Comparison of ENCODE assay signal across 11 cellular contexts in genomic region chr9:93117924-93118862, GRCh38. TPM values are rescaled to one million over a fixed set of nuclear protein-coding genes. Genes with fewer than 3 reads are reported as not detected.
A peak's percentile ranks its signal among the peaks of the same experiment; 100 is the strongest.
DNase-seq lines count a peak whose midpoint lies in the region; ATAC-seq and TF ChIP-seq lines count a peak whose summit lies in the region.
"Had no signal": no experiment of that assay in that cellular context is flagged by ENCODE, and none has a peak within 500 bp of the region (broad histone marks: within the 10 kb centered on the region; RNA-seq: fewer than 3 reads in every experiment).

No MANE protein-coding gene starts in this region.

- intact Hi-C loops in sciatic nerve (cut with DNase I): loop anchor here (10.0 kb wide), 1 partner anchor 187 kb away; no protein-coding TSS in a partner anchor

- TF ChIP-seq CTCF in Peyer's patch (IDR thresholded peaks at IDR 0.05) (no peak), foreskin keratinocyte (conservative IDR thresholded peaks at IDR 0.05) (no peak)

- H3K36me3 Mint-ChIP-seq in T-helper 1 cell treated with Interleukin-12 subunit alpha and Interleukin-12 subunit beta and Interleukin-4 antibody, amounts not matched to agents 30 μg/mL and 1 μg/mL, for 36 hours (ENCODE audit: low read depth): peaks cover 11% of the 10 kb centered on the region

- no peak for TF ChIP-seq POLR2A in Peyer's patch (IDR thresholded peaks at IDR 0.05)

- H3K4me3 Mint-ChIP-seq in T-helper 1 cell treated with Interleukin-12 subunit alpha and Interleukin-12 subunit beta and Interleukin-4 antibody, amounts not matched to agents 30 μg/mL and 1 μg/mL, for 36 hours: no peak overlapping the region
- H3K4me3 Mint-ChIP-seq: H9 had no signal

- no peak overlapping the region for H3K4me3 ChIP-seq in Peyer's patch

- H3K36me3 ChIP-seq in Peyer's patch: peaks cover 0 to 32% (median 0%) of the 10 kb centered on the region in 3 donors

- no peaks in the 10 kb centered on the region for H3K27me3 Mint-ChIP-seq in T-helper 1 cell treated with Interleukin-12 subunit alpha and Interleukin-12 subunit beta and Interleukin-4 antibody, amounts not matched to agents 30 μg/mL and 1 μg/mL, for 36 hours (ENCODE audit: low read depth)

- H3K27me3 ChIP-seq in Peyer's patch (no peaks in the 10 kb centered on the region), foreskin keratinocyte (no peaks in the 10 kb centered on the region)

- DNase-seq in T-helper 1 cell: no peak
- DNase-seq in Peyer's patch: peak in 2 of 3 donors; percentile 40 to 43
- DNase-seq in islet precursor cell: peak; percentile 36
- DNase-seq in sciatic nerve (ENCODE audit: low spot score): peak; percentile 45
- no peak for DNase-seq in foreskin keratinocyte
- DNase-seq in A172 (ENCODE audit: low spot score): no peak
- no peak for DNase-seq in NCI-H2029 (lab: John Stamatoyannopoulos, UW)
- DNase-seq: activated CD4-positive, alpha-beta T cell treated with anti-CD3 and anti-CD28 coated beads for 48 hours; H9 had no signal

- H3K9me3 Mint-ChIP-seq in T-helper 1 cell treated with Interleukin-12 subunit alpha and Interleukin-12 subunit beta and Interleukin-4 antibody, amounts not matched to agents 30 μg/mL and 1 μg/mL, for 36 hours: no peaks in the 10 kb centered on the region
- H3K9me3 Mint-ChIP-seq: H9 had no signal

- ATAC-seq in sciatic nerve (no peak), foreskin keratinocyte (no peak)

- H3K9me3 ChIP-seq in Peyer's patch: no peaks in the 10 kb centered on the region

- H3K4me1 ChIP-seq in Peyer's patch: peaks cover 0 to 21% (median 5%) of the 10 kb centered on the region in 4 donors
- H3K4me1 ChIP-seq in foreskin keratinocyte: no peaks in the 10 kb centered on the region

- peak overlapping the region; percentile 67 for H3K27ac Mint-ChIP-seq in T-helper 1 cell treated with Interleukin-12 subunit alpha and Interleukin-12 subunit beta and Interleukin-4 antibody, amounts not matched to agents 30 μg/mL and 1 μg/mL, for 36 hours
- H3K27ac Mint-ChIP-seq: H9 had no signal

- peaks cover 18% of the 10 kb centered on the region for H3K4me1 Mint-ChIP-seq in T-helper 1 cell treated with Interleukin-12 subunit alpha and Interleukin-12 subunit beta and Interleukin-4 antibody, amounts not matched to agents 30 μg/mL and 1 μg/mL, for 36 hours (ENCODE audit: low read depth)

- H3K27ac ChIP-seq in Peyer's patch (peak overlapping the region in 1 of 4 donors; percentile 9), foreskin keratinocyte (no peak overlapping the region)
- H3K27ac ChIP-seq: 22Rv1 had no signal

RNA-seq across cellular contexts. Expression of gene NINJ1, which starts 15.9 kb away (rescaled TPM):
- total RNA-seq in Peyer's patch (10 to 100 TPM; 47.0 to 56.8 (median 54.5) TPM), sciatic nerve (53.5 TPM), foreskin keratinocyte (15.8 and 17.7 TPM in 2 replicates)
- polyA plus RNA-seq in foreskin keratinocyte: 24.6 and 29.8 TPM in 2 replicates
- 64.2 and 68.2 TPM in 2 replicates for total RNA-seq in A172 (2014; rRNA removed; shearing (Covaris generic))

RNA-seq across cellular contexts. Expression of gene CARD19, which starts 22.2 kb away (rescaled TPM):
- 10 to 100 TPM; 34.7 to 74.4 (median 58.9) TPM for total RNA-seq in Peyer's patch
- 36.6 TPM for total RNA-seq in sciatic nerve
- 31.1 TPM in 2 replicates for total RNA-seq in foreskin keratinocyte
- polyA plus RNA-seq in foreskin keratinocyte: 46.3 and 47.5 TPM in 2 replicates
- total RNA-seq in A172 (2014; rRNA removed; shearing (Covaris generic)): 51.7 and 74.8 TPM in 2 replicates

RNA-seq across cellular contexts. Expression of gene SUSD3, which starts 59.7 kb away (rescaled TPM):
- 10 to 100 TPM in 1 of 4 donors, 1 to 10 TPM in 3; 5.5 to 21.5 (median 7.9) TPM for total RNA-seq in Peyer's patch
- total RNA-seq in sciatic nerve: 6.6 TPM
- 0.11 and 0.44 TPM in 2 replicates for total RNA-seq in foreskin keratinocyte
- polyA plus RNA-seq in foreskin keratinocyte: 0.18 and 0.24 TPM in 2 replicates
- total RNA-seq in A172 (2014; rRNA removed; shearing (Covaris generic)): not detected in 2 replicates

Comparison
In these comparisons a context has a peak if more than half of its experiments do, and no peak if none do; other contexts are left out.
1. DNase-seq: peak in Peyer's patch (2 of 3), islet precursor cell (single experiment) and sciatic nerve (single experiment); none in T-helper 1 cell (0 of 5), foreskin keratinocyte (0 of 2), A172 (single experiment) and NCI-H2029 (single experiment).